Comparison of ENCODE assay signal across 1 cellular context in the genomic region with DNA sequence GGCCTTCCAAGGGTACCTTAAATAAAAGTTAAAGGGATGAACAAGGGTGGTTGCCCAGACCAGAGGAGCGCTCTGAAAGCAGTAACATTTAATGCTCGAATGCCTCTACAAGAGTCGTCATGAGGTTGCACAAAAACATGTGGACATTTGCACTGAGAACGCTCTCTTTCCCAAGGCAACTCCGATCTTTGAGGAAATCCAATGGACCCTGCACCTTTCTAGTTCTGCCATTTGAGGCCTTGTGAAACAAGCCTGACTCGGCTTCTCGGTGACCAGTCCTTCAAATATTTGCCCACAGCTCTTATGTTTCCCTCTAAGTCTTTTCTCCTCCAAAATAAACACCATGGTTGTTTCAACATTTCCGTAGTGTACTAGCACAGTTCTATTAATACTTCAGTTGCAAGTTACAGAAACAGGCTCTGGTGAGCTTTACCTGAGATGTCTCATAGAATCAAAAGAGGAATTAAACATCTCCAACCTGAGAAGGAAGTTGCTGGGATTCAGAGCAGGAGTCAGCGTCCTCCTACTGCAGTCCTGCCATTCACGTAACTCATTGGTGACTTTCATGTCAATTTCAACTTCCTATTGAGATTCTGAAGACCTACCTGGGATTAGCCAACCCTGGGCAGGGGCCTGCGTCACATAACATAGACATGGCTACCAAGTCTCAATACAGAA.
TF ChIP-seq lines count a peak whose summit lies in the region.

No MANE protein-coding gene starts in this region.

TF ChIP-seq in HepG2, 621 proteins besides CTCF, POLR2A, EP300 and RAD21 (continued from another document and continues in another):
- TF ChIP-seq, protein P1, sequence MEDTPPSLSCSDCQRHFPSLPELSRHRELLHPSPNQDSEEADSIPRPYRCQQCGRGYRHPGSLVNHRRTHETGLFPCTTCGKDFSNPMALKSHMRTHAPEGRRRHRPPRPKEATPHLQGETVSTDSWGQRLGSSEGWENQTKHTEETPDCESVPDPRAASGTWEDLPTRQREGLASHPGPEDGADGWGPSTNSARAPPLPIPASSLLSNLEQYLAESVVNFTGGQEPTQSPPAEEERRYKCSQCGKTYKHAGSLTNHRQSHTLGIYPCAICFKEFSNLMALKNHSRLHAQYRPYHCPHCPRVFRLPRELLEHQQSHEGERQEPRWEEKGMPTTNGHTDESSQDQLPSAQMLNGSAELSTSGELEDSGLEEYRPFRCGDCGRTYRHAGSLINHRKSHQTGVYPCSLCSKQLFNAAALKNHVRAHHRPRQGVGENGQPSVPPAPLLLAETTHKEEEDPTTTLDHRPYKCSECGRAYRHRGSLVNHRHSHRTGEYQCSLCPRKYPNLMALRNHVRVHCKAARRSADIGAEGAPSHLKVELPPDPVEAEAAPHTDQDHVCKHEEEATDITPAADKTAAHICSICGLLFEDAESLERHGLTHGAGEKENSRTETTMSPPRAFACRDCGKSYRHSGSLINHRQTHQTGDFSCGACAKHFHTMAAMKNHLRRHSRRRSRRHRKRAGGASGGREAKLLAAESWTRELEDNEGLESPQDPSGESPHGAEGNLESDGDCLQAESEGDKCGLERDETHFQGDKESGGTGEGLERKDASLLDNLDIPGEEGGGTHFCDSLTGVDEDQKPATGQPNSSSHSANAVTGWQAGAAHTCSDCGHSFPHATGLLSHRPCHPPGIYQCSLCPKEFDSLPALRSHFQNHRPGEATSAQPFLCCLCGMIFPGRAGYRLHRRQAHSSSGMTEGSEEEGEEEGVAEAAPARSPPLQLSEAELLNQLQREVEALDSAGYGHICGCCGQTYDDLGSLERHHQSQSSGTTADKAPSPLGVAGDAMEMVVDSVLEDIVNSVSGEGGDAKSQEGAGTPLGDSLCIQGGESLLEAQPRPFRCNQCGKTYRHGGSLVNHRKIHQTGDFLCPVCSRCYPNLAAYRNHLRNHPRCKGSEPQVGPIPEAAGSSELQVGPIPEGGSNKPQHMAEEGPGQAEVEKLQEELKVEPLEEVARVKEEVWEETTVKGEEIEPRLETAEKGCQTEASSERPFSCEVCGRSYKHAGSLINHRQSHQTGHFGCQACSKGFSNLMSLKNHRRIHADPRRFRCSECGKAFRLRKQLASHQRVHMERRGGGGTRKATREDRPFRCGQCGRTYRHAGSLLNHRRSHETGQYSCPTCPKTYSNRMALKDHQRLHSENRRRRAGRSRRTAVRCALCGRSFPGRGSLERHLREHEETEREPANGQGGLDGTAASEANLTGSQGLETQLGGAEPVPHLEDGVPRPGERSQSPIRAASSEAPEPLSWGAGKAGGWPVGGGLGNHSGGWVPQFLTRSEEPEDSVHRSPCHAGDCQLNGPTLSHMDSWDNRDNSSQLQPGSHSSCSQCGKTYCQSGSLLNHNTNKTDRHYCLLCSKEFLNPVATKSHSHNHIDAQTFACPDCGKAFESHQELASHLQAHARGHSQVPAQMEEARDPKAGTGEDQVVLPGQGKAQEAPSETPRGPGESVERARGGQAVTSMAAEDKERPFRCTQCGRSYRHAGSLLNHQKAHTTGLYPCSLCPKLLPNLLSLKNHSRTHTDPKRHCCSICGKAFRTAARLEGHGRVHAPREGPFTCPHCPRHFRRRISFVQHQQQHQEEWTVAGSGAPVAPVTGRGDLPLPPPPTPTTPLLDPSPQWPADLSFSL (CRISPR knock-in tag; IDR thresholded peaks at IDR 0.05), result no peak
- TF ChIP-seq IRF2 (CRISPR knock-in tag; IDR thresholded peaks at IDR 0.05) (peak; percentile 50; the same call in 1 of the 2 replicates), REPIN1 (CRISPR knock-in tag; IDR thresholded peaks at IDR 0.05; ENCODE audit: borderline replicate concordance, low read depth) (peak; percentile 62; the same call in 1 of the 2 replicates), RORA (CRISPR knock-in tag; IDR thresholded peaks at IDR 0.05) (no peak), ZFX (CRISPR knock-in tag; IDR thresholded peaks at IDR 0.05; ENCODE audit: low read depth) (peak; percentile 68), ONECUT2 (CRISPR knock-in tag; IDR thresholded peaks at IDR 0.05) (no peak), ZNF773 (CRISPR knock-in tag; IDR thresholded peaks at IDR 0.05; ENCODE audit: borderline replicate concordance) (no peak), NKX3-1 (CRISPR knock-in tag; IDR thresholded peaks at IDR 0.05) (no peak; the same call in 1 of the 2 replicates), ZKSCAN1 (IDR thresholded peaks at IDR 0.05; ENCODE audit: low read length) (no peak), ZFP62 (CRISPR knock-in tag; IDR thresholded peaks at IDR 0.05) (no peak), JUNB (CRISPR knock-in tag; IDR thresholded peaks at IDR 0.05; ENCODE audit: borderline replicate concordance) (no peak), ZFP36L2 (CRISPR knock-in tag; IDR thresholded peaks at IDR 0.05) (no peak), ZNF274 (CRISPR knock-in tag; IDR thresholded peaks at IDR 0.05) (no peak), SMARCC2 (IDR thresholded peaks at IDR 0.05) (no peak), ZNF616 (CRISPR knock-in tag; IDR thresholded peaks at IDR 0.05; ENCODE audit: low read depth) (no peak), RBM39 (IDR thresholded peaks at IDR 0.05; ENCODE audit: low read depth, low read length, poor library complexity, severe bottlenecking) (no peak), HCFC1 (IDR thresholded peaks at IDR 0.05; ENCODE audit: low read depth, low read length) (no peak), KDM6A (CRISPR knock-in tag; IDR thresholded peaks at IDR 0.05; ENCODE audit: low read depth) (peak; percentile 93), HNF4G (IDR thresholded peaks at IDR 0.05; ENCODE audit: borderline replicate concordance, low read depth, low read length) (peak; percentile 79), HNF4G (CRISPR knock-in tag; IDR thresholded peaks at IDR 0.05; ENCODE audit: borderline replicate concordance, low read depth) (peak; percentile 85)
- TF ChIP-seq, protein P2, sequence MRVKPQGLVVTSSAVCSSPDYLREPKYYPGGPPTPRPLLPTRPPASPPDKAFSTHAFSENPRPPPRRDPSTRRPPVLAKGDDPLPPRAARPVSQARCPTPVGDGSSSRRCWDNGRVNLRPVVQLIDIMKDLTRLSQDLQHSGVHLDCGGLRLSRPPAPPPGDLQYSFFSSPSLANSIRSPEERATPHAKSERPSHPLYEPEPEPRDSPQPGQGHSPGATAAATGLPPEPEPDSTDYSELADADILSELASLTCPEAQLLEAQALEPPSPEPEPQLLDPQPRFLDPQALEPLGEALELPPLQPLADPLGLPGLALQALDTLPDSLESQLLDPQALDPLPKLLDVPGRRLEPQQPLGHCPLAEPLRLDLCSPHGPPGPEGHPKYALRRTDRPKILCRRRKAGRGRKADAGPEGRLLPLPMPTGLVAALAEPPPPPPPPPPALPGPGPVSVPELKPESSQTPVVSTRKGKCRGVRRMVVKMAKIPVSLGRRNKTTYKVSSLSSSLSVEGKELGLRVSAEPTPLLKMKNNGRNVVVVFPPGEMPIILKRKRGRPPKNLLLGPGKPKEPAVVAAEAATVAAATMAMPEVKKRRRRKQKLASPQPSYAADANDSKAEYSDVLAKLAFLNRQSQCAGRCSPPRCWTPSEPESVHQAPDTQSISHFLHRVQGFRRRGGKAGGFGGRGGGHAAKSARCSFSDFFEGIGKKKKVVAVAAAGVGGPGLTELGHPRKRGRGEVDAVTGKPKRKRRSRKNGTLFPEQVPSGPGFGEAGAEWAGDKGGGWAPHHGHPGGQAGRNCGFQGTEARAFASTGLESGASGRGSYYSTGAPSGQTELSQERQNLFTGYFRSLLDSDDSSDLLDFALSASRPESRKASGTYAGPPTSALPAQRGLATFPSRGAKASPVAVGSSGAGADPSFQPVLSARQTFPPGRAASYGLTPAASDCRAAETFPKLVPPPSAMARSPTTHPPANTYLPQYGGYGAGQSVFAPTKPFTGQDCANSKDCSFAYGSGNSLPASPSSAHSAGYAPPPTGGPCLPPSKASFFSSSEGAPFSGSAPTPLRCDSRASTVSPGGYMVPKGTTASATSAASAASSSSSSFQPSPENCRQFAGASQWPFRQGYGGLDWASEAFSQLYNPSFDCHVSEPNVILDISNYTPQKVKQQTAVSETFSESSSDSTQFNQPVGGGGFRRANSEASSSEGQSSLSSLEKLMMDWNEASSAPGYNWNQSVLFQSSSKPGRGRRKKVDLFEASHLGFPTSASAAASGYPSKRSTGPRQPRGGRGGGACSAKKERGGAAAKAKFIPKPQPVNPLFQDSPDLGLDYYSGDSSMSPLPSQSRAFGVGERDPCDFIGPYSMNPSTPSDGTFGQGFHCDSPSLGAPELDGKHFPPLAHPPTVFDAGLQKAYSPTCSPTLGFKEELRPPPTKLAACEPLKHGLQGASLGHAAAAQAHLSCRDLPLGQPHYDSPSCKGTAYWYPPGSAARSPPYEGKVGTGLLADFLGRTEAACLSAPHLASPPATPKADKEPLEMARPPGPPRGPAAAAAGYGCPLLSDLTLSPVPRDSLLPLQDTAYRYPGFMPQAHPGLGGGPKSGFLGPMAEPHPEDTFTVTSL (CRISPR knock-in tag; IDR thresholded peaks at IDR 0.05; ENCODE audit: borderline replicate concordance), result peak; percentile 88; the same call in 1 of the 2 replicates
- TF ChIP-seq, protein P3, sequence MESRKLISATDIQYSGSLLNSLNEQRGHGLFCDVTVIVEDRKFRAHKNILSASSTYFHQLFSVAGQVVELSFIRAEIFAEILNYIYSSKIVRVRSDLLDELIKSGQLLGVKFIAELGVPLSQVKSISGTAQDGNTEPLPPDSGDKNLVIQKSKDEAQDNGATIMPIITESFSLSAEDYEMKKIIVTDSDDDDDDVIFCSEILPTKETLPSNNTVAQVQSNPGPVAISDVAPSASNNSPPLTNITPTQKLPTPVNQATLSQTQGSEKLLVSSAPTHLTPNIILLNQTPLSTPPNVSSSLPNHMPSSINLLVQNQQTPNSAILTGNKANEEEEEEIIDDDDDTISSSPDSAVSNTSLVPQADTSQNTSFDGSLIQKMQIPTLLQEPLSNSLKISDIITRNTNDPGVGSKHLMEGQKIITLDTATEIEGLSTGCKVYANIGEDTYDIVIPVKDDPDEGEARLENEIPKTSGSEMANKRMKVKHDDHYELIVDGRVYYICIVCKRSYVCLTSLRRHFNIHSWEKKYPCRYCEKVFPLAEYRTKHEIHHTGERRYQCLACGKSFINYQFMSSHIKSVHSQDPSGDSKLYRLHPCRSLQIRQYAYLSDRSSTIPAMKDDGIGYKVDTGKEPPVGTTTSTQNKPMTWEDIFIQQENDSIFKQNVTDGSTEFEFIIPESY (CRISPR knock-in tag; IDR thresholded peaks at IDR 0.05), result 0 out of 2 replicates have a peak, but pooled peaks have one; percentile 8
- TF ChIP-seq, protein P4, sequence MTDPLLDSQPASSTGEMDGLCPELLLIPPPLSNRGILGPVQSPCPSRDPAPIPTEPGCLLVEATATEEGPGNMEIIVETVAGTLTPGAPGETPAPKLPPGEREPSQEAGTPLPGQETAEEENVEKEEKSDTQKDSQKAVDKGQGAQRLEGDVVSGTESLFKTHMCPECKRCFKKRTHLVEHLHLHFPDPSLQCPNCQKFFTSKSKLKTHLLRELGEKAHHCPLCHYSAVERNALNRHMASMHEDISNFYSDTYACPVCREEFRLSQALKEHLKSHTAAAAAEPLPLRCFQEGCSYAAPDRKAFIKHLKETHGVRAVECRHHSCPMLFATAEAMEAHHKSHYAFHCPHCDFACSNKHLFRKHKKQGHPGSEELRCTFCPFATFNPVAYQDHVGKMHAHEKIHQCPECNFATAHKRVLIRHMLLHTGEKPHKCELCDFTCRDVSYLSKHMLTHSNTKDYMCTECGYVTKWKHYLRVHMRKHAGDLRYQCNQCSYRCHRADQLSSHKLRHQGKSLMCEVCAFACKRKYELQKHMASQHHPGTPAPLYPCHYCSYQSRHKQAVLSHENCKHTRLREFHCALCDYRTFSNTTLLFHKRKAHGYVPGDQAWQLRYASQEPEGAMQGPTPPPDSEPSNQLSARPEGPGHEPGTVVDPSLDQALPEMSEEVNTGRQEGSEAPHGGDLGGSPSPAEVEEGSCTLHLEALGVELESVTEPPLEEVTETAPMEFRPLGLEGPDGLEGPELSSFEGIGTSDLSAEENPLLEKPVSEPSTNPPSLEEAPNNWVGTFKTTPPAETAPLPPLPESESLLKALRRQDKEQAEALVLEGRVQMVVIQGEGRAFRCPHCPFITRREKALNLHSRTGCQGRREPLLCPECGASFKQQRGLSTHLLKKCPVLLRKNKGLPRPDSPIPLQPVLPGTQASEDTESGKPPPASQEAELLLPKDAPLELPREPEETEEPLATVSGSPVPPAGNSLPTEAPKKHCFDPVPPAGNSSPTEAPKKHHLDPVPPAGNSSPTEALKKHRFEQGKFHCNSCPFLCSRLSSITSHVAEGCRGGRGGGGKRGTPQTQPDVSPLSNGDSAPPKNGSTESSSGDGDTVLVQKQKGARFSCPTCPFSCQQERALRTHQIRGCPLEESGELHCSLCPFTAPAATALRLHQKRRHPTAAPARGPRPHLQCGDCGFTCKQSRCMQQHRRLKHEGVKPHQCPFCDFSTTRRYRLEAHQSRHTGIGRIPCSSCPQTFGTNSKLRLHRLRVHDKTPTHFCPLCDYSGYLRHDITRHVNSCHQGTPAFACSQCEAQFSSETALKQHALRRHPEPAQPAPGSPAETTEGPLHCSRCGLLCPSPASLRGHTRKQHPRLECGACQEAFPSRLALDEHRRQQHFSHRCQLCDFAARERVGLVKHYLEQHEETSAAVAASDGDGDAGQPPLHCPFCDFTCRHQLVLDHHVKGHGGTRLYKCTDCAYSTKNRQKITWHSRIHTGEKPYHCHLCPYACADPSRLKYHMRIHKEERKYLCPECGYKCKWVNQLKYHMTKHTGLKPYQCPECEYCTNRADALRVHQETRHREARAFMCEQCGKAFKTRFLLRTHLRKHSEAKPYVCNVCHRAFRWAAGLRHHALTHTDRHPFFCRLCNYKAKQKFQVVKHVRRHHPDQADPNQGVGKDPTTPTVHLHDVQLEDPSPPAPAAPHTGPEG (CRISPR knock-in tag; IDR thresholded peaks at IDR 0.05), result no peak
- TF ChIP-seq, protein P5, sequence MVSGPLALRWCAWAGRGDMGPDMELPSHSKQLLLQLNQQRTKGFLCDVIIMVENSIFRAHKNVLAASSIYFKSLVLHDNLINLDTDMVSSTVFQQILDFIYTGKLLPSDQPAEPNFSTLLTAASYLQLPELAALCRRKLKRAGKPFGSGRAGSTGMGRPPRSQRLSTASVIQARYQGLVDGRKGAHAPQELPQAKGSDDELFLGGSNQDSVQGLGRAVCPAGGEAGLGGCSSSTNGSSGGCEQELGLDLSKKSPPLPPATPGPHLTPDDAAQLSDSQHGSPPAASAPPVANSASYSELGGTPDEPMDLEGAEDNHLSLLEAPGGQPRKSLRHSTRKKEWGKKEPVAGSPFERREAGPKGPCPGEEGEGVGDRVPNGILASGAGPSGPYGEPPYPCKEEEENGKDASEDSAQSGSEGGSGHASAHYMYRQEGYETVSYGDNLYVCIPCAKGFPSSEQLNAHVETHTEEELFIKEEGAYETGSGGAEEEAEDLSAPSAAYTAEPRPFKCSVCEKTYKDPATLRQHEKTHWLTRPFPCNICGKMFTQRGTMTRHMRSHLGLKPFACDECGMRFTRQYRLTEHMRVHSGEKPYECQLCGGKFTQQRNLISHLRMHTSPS (CRISPR knock-in tag; IDR thresholded peaks at IDR 0.05; ENCODE audit: low read depth), result 0 out of 2 replicates have a peak, but pooled peaks have one; percentile 27
- TF ChIP-seq, protein P6, sequence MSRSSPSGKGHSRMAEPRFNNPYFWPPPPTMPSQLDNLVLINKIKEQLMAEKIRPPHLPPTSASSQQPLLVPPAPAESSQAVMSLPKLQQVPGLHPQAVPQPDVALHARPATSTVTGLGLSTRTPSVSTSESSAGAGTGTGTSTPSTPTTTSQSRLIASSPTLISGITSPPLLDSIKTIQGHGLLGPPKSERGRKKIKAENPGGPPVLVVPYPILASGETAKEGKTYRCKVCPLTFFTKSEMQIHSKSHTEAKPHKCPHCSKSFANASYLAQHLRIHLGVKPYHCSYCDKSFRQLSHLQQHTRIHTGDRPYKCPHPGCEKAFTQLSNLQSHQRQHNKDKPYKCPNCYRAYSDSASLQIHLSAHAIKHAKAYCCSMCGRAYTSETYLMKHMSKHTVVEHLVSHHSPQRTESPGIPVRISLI (CRISPR knock-in tag; IDR thresholded peaks at IDR 0.05; ENCODE audit: borderline replicate concordance), result no peak
